Comparison of ENCODE assay signal across 27 cellular contexts in genomic region chr2:46163031-46163430, GRCh38.
DNase-seq lines count a peak whose midpoint lies in the region; ATAC-seq, FAIRE-seq and TF ChIP-seq lines count a peak whose summit lies in the region.
"Had no signal": no experiment of that assay in that cellular context is flagged by ENCODE, and none has a peak within 500 bp of the region (broad histone marks: within the 10 kb centered on the region; RNA-seq: fewer than 3 reads in every experiment).

No MANE protein-coding gene starts in this region.

- no peaks in the 10 kb centered on the region for H3K27me3 ChIP-seq in neutrophil
- H3K27me3 ChIP-seq: brain microvascular endothelial cell, spleen, tibial nerve had no signal

- H3K4me1 ChIP-seq in A549 (peaks cover 75% of the 10 kb centered on the region), neutrophil (ENCODE audit: control insufficient read depth in 1 of 2, insufficient read depth in 1 of 2, low read depth in 1 of 2, low read length in 1 of 2) (peaks cover 13 to 15% of the 10 kb centered on the region in 2 experiments)

- ATAC-seq in A549: no peak
- ATAC-seq: activated CD4-positive, CD25-positive, alpha-beta regulatory T cell treated with anti-CD3 and anti-CD28 coated beads, Interleukin-2, amount 50 U/mL, for 24 hours; T-cell had no signal

- TF ChIP-seq RAD21 in A549 (conservative IDR thresholded peaks at IDR 0.05 in 1 of 2, IDR thresholded peaks at IDR 0.05 in 1 of 2): no peak

- no peak for DNase-seq in A549 (ENCODE audit: low read depth in 1 of 2, low spot score in 1 of 2)
- DNase-seq in M059J (ENCODE audit: low read depth): peak; percentile 23
- peak; percentile 24 for DNase-seq in amniotic epithelial cell (ENCODE audit: low read depth)
- no peak for DNase-seq in activated naive CD4-positive, alpha-beta T cell treated with anti-CD3 and anti-CD28 coated beads, Interleukin-2, amount 50 U/mL, for 16 hours
- DNase-seq in GOT3 (lab: John Stamatoyannopoulos, UW): no peak
- no peak for DNase-seq in medulla oblongata (ENCODE audit: extremely low spot score)
- no peak for DNase-seq in RKO (ENCODE audit: low spot score)
- DNase-seq: activated CD4-positive, alpha-beta memory T cell treated with anti-CD3 and anti-CD28 coated beads, Interleukin-2, amount 10 ng/mL, durations not matched to agents 7 days and 5 days; activated gamma-delta T cell treated with Interleukin-2 at 50 U/mL for 16 hours; brain microvascular endothelial cell; COR-L47; DND-41; effector CD4-positive, alpha-beta T cell; Karpas-422; mesenchymal stem cell; naive B cell; NCI-H1105; NCI-H1930; SIG-M5; spleen; stimulated activated CD4-positive, alpha-beta T cell treated with anti-CD3 and anti-CD28 coated beads, Interleukin-4, amount 100 ng/mL, for 4 hours; stimulated activated naive CD4-positive, alpha-beta T cell treated with Interleukin-2 at 50 U/mL for 16 hours; T-cell had no signal

- H3K9me3 ChIP-seq in A549: no peaks in the 10 kb centered on the region
- no peaks in the 10 kb centered on the region for H3K9me3 ChIP-seq in neutrophil
- H3K9me3 ChIP-seq: spleen, tibial nerve had no signal

- peak overlapping the region; percentile 72; the same call in 2 of the 3 replicates for H3K4me2 ChIP-seq in A549

- POLR2A ChIA-PET in A549 (lab: Yijun Ruan, JAX): interaction anchor here (0.8 kb wide), 1 partner anchor 134 kb away, joined by 3 read pairs; the partner anchor contains the start of gene EPAS1

- TF ChIP-seq EP300 in A549 (IDR thresholded peaks at IDR 0.05): no peak

- H3K36me3 ChIP-seq in neutrophil: no peaks in the 10 kb centered on the region

- H3K4me3 ChIP-seq in A549 (no peak overlapping the region), neutrophil (ENCODE audit: low read depth in 1 of 2, low read length in 1 of 2) (no peak overlapping the region)
- H3K4me3 ChIP-seq: spleen, tibial nerve had no signal

- CTCF ChIA-PET in A549 (lab: Yijun Ruan, JAX): interaction anchor here (0.6 to 3.0 kb wide), 8 partner anchors 10 to 298 kb away, joined by 3 to 17 read pairs (median 4); no protein-coding TSS in a partner anchor

- no peak for FAIRE-seq in A549 (lab: Jason Lieb, UNC)
- FAIRE-seq: H54 had no signal

- 91% methylated on average over 6 of the region's 6 CpGs for WGBS in A549 (ENCODE audit: missing lambda C conversion rate)

- H3K27ac ChIP-seq in A549: peak overlapping the region; percentile 85 to 89
- peak overlapping the region; percentile 72 for H3K27ac ChIP-seq in neutrophil
- H3K27ac ChIP-seq: brain microvascular endothelial cell had no signal

- no peak for TF ChIP-seq CTCF in A549 (IDR thresholded peaks at IDR 0.05)
- TF ChIP-seq CTCF in neutrophil (IDR thresholded peaks at IDR 0.05): no peak

- no peak for TF ChIP-seq POLR2A in A549 (IDR thresholded peaks at IDR 0.05; ENCODE audit: low read length)

TF ChIP-seq in A549, 52 proteins besides CTCF, POLR2A, EP300 and RAD21:
- TF ChIP-seq USF2 (IDR thresholded peaks at IDR 0.05): no peak
- TF ChIP-seq ELK1 (IDR thresholded peaks at IDR 0.05; ENCODE audit: low read depth, low read length): no peak
- TF ChIP-seq HES2 (IDR thresholded peaks at IDR 0.05): no peak
- no peak for TF ChIP-seq HDAC2 (IDR thresholded peaks at IDR 0.05)
- no peak for TF ChIP-seq POLR2AphosphoS2 (conservative IDR thresholded peaks at IDR 0.05; ENCODE audit: low read length)
- TF ChIP-seq NFE2L2 (conservative IDR thresholded peaks at IDR 0.05; ENCODE audit: low read length): no peak
- no peak for TF ChIP-seq HOXA7 (CRISPR knock-in tag; IDR thresholded peaks at IDR 0.05)
- no peak for TF ChIP-seq SMC3 (IDR thresholded peaks at IDR 0.05)
- TF ChIP-seq ZSCAN20 (CRISPR knock-in tag; IDR thresholded peaks at IDR 0.05): no peak
- TF ChIP-seq JUNB (IDR thresholded peaks at IDR 0.05): no peak
- no peak for TF ChIP-seq HMGXB4 (CRISPR knock-in tag; IDR thresholded peaks at IDR 0.05; ENCODE audit: borderline replicate concordance)
- no peak for TF ChIP-seq NPAS2 (CRISPR knock-in tag; IDR thresholded peaks at IDR 0.05; ENCODE audit: borderline replicate concordance)
- no peak for TF ChIP-seq MYC (IDR thresholded peaks at IDR 0.05; ENCODE audit: borderline replicate concordance, low read length)
- no peak for TF ChIP-seq KDM5A (IDR thresholded peaks at IDR 0.05)
- TF ChIP-seq ZC3H11A (IDR thresholded peaks at IDR 0.05): no peak

Comparison
In these comparisons a context has a peak if more than half of its experiments do, and no peak if none do; other contexts are left out.
1. DNase-seq: peak in M059J (single experiment) and amniotic epithelial cell (single experiment); none in A549 (0 of 2), activated naive CD4-positive, alpha-beta T cell treated with anti-CD3 and anti-CD28 coated beads, Interleukin-2, amount 50 U/mL, for 16 hours (single experiment), GOT3 (single experiment), medulla oblongata (single experiment) and RKO (single experiment).